ENCODE assay signal across 1 cellular context in the genomic region with DNA sequence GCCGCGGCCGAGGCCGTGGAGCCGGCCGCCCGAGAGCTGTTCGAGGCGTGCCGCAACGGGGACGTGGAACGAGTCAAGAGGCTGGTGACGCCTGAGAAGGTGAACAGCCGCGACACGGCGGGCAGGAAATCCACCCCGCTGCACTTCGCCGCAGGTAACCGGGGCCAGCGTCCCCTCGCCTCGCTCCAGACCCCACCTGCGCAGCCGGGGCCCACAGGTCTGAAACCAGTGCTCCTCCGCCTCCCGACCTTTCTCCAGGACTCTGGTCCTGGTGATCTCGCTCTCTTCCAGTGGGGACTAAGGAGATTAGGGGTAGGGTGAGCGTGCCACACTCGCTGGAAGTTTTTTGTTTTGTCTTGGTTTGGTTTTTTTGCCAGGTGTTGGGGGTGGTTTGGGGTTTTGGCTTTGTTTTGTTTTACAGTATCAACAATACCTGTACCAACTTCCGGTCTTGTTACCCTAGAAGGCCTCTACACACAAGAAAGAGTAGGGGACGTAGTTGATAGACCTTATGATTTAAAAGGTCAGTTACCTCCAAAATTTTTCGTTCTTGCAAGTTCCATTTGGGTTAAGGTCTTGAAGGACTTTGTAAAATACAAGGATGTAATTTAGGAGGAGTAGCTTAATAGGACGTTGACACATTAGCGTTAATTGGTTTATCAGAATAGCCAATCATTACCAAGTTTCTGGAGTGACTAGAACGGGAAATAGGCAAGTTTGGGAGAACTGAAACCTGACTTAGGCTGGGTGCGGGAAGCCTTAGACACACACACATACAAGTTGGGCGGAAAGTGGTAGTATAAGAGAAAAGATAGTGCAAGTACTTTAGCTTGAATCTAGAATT.
TF ChIP-seq lines count a peak whose summit lies in the region.

No MANE protein-coding gene starts in this region.

TF ChIP-seq in GM12878, 131 proteins besides CTCF, POLR2A, EP300 and RAD21 (continued from another document and continues in another):
- TF ChIP-seq ZBTB11 (CRISPR knock-in tag; IDR thresholded peaks at IDR 0.05) (no peak), CBFB (IDR thresholded peaks at IDR 0.05; ENCODE audit: low read depth) (no peak), TAF1 (IDR thresholded peaks at IDR 0.05; ENCODE audit: borderline replicate concordance, low read depth, low read length) (no peak), TBL1XR1 (IDR thresholded peaks at IDR 0.05; ENCODE audit: low read depth, low read length) (no peak), GATAD2B (conservative IDR thresholded peaks at IDR 0.05; ENCODE audit: low read depth) (peak; percentile 77; the same call in 1 of the 2 replicates), EED (IDR thresholded peaks at IDR 0.05; ENCODE audit: low read depth) (no peak), ZNF274 (IDR thresholded peaks at IDR 0.05; ENCODE audit: insufficient read depth, insufficient read length) (no peak), SUPT20H (IDR thresholded peaks at IDR 0.05; ENCODE audit: borderline replicate concordance, control insufficient read depth, low read depth, low read length) (no peak), SREBF2 (IDR thresholded peaks at IDR 0.05; ENCODE audit: low read length) (no peak), RCOR1 (conservative IDR thresholded peaks at IDR 0.05; ENCODE audit: low read depth, low read length) (no peak), SRF (IDR thresholded peaks at IDR 0.05; ENCODE audit: low read depth in 2 of 2, low read length in 2 of 2) (no peak), SPI1 (IDR thresholded peaks at IDR 0.05; ENCODE audit: borderline replicate concordance, insufficient read depth, low read depth, low read length) (peak; percentile 30; the same call in 1 of the 2 replicates), PML (IDR thresholded peaks at IDR 0.05; ENCODE audit: low read length) (no peak), ESRRA (IDR thresholded peaks at IDR 0.05; ENCODE audit: low read length) (no peak), NR2C2 (IDR thresholded peaks at IDR 0.05; ENCODE audit: borderline replicate concordance, control insufficient read depth, insufficient read length, low read depth) (no peak), BACH1 (IDR thresholded peaks at IDR 0.05; ENCODE audit: borderline replicate concordance) (0 out of 2 replicates have a peak, but pooled peaks have one; percentile 1), POLR2AphosphoS2 (IDR thresholded peaks at IDR 0.05; ENCODE audit: low read depth, low read length) (no peak), ZNF622 (IDR thresholded peaks at IDR 0.05) (no peak), HDGF (IDR thresholded peaks at IDR 0.05) (no peak), ASH2L (IDR thresholded peaks at IDR 0.05; ENCODE audit: borderline replicate concordance, low read depth) (no peak; the same call in 1 of the 2 replicates), NRF1 (conservative IDR thresholded peaks at IDR 0.05; ENCODE audit: low read depth, low read length) (no peak), MTA2 (IDR thresholded peaks at IDR 0.05; ENCODE audit: low read depth) (no peak; the same call in 1 of the 2 replicates), CHD2 (IDR thresholded peaks at IDR 0.05; ENCODE audit: borderline replicate concordance, low read depth, low read length) (no peak), PAX5 (IDR thresholded peaks at IDR 0.05; ENCODE audit: borderline replicate concordance, low read depth, low read length) (0 out of 2 replicates have a peak, but pooled peaks have one; percentile 34), CBX3 (IDR thresholded peaks at IDR 0.05; ENCODE audit: borderline replicate concordance, low read depth) (no peak)
- TF ChIP-seq, protein P1, sequence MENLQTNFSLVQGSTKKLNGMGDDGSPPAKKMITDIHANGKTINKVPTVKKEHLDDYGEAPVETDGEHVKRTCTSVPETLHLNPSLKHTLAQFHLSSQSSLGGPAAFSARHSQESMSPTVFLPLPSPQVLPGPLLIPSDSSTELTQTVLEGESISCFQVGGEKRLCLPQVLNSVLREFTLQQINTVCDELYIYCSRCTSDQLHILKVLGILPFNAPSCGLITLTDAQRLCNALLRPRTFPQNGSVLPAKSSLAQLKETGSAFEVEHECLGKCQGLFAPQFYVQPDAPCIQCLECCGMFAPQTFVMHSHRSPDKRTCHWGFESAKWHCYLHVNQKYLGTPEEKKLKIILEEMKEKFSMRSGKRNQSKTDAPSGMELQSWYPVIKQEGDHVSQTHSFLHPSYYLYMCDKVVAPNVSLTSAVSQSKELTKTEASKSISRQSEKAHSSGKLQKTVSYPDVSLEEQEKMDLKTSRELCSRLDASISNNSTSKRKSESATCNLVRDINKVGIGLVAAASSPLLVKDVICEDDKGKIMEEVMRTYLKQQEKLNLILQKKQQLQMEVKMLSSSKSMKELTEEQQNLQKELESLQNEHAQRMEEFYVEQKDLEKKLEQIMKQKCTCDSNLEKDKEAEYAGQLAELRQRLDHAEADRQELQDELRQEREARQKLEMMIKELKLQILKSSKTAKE (IDR thresholded peaks at IDR 0.05; ENCODE audit: low read depth, poor library complexity, severe bottlenecking): peak; percentile 20
- TF ChIP-seq, protein P2, sequence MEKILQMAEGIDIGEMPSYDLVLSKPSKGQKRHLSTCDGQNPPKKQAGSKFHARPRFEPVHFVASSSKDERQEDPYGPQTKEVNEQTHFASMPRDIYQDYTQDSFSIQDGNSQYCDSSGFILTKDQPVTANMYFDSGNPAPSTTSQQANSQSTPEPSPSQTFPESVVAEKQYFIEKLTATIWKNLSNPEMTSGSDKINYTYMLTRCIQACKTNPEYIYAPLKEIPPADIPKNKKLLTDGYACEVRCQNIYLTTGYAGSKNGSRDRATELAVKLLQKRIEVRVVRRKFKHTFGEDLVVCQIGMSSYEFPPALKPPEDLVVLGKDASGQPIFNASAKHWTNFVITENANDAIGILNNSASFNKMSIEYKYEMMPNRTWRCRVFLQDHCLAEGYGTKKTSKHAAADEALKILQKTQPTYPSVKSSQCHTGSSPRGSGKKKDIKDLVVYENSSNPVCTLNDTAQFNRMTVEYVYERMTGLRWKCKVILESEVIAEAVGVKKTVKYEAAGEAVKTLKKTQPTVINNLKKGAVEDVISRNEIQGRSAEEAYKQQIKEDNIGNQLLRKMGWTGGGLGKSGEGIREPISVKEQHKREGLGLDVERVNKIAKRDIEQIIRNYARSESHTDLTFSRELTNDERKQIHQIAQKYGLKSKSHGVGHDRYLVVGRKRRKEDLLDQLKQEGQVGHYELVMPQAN (conservative IDR thresholded peaks at IDR 0.05): 0 out of 2 replicates have a peak, but pooled peaks have one; percentile 55
- TF ChIP-seq, protein P3, sequence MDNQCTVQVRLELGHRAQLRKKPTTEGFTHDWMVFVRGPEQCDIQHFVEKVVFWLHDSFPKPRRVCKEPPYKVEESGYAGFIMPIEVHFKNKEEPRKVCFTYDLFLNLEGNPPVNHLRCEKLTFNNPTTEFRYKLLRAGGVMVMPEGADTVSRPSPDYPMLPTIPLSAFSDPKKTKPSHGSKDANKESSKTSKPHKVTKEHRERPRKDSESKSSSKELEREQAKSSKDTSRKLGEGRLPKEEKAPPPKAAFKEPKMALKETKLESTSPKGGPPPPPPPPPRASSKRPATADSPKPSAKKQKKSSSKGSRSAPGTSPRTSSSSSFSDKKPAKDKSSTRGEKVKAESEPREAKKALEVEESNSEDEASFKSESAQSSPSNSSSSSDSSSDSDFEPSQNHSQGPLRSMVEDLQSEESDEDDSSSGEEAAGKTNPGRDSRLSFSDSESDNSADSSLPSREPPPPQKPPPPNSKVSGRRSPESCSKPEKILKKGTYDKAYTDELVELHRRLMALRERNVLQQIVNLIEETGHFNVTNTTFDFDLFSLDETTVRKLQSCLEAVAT (IDR thresholded peaks at IDR 0.05): peak; percentile 50; the same call in 1 of the 2 replicates
- TF ChIP-seq, protein P4, sequence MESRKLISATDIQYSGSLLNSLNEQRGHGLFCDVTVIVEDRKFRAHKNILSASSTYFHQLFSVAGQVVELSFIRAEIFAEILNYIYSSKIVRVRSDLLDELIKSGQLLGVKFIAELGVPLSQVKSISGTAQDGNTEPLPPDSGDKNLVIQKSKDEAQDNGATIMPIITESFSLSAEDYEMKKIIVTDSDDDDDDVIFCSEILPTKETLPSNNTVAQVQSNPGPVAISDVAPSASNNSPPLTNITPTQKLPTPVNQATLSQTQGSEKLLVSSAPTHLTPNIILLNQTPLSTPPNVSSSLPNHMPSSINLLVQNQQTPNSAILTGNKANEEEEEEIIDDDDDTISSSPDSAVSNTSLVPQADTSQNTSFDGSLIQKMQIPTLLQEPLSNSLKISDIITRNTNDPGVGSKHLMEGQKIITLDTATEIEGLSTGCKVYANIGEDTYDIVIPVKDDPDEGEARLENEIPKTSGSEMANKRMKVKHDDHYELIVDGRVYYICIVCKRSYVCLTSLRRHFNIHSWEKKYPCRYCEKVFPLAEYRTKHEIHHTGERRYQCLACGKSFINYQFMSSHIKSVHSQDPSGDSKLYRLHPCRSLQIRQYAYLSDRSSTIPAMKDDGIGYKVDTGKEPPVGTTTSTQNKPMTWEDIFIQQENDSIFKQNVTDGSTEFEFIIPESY (IDR thresholded peaks at IDR 0.05): no peak
- TF ChIP-seq, protein P5, sequence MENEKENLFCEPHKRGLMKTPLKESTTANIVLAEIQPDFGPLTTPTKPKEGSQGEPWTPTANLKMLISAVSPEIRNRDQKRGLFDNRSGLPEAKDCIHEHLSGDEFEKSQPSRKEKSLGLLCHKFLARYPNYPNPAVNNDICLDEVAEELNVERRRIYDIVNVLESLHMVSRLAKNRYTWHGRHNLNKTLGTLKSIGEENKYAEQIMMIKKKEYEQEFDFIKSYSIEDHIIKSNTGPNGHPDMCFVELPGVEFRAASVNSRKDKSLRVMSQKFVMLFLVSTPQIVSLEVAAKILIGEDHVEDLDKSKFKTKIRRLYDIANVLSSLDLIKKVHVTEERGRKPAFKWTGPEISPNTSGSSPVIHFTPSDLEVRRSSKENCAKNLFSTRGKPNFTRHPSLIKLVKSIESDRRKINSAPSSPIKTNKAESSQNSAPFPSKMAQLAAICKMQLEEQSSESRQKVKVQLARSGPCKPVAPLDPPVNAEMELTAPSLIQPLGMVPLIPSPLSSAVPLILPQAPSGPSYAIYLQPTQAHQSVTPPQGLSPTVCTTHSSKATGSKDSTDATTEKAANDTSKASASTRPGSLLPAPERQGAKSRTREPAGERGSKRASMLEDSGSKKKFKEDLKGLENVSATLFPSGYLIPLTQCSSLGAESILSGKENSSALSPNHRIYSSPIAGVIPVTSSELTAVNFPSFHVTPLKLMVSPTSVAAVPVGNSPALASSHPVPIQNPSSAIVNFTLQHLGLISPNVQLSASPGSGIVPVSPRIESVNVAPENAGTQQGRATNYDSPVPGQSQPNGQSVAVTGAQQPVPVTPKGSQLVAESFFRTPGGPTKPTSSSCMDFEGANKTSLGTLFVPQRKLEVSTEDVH (IDR thresholded peaks at IDR 0.05; ENCODE audit: low read depth, partially characterized antibody): no peak
- TF ChIP-seq, protein P6, sequence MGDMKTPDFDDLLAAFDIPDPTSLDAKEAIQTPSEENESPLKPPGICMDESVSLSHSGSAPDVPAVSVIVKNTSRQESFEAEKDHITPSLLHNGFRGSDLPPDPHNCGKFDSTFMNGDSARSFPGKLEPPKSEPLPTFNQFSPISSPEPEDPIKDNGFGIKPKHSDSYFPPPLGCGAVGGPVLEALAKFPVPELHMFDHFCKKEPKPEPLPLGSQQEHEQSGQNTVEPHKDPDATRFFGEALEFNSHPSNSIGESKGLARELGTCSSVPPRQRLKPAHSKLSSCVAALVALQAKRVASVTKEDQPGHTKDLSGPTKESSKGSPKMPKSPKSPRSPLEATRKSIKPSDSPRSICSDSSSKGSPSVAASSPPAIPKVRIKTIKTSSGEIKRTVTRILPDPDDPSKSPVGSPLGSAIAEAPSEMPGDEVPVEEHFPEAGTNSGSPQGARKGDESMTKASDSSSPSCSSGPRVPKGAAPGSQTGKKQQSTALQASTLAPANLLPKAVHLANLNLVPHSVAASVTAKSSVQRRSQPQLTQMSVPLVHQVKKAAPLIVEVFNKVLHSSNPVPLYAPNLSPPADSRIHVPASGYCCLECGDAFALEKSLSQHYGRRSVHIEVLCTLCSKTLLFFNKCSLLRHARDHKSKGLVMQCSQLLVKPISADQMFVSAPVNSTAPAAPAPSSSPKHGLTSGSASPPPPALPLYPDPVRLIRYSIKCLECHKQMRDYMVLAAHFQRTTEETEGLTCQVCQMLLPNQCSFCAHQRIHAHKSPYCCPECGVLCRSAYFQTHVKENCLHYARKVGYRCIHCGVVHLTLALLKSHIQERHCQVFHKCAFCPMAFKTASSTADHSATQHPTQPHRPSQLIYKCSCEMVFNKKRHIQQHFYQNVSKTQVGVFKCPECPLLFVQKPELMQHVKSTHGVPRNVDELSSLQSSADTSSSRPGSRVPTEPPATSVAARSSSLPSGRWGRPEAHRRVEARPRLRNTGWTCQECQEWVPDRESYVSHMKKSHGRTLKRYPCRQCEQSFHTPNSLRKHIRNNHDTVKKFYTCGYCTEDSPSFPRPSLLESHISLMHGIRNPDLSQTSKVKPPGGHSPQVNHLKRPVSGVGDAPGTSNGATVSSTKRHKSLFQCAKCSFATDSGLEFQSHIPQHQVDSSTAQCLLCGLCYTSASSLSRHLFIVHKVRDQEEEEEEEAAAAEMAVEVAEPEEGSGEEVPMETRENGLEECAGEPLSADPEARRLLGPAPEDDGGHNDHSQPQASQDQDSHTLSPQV (IDR thresholded peaks at IDR 0.05): no peak
